Comparison of ENCODE assay signal across 25 cellular contexts in the genomic region with DNA sequence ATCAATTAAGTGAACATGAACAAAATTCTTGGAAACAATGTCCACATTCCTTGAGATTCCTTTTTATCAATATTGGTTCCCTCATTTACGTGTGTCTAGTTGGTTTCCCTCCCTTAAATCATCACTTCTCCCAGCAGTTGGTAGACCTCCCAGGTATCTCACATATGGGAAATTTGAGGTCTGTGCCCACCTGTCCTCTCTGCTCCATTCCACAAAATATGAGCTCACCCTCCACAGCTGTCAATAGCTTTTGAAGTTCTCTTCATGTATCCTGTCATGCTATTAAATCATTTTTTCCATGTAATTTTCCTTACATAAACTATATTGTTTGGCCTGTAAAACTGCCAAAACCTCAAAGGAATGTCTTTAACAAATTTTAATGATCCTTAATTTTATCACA.
A peak's percentile ranks its signal among the peaks of the same experiment; 100 is the strongest.
DNase-seq lines count a peak whose midpoint lies in the region; ATAC-seq, FAIRE-seq and TF ChIP-seq lines count a peak whose summit lies in the region.
"Had no signal": no experiment of that assay in that cellular context is flagged by ENCODE, and none has a peak within 500 bp of the region (broad histone marks: within the 10 kb centered on the region; RNA-seq: fewer than 3 reads in every experiment).

No MANE protein-coding gene starts in this region.

- H3K4me3 ChIP-seq in SJCRH30 = no peak overlapping the region
- H3K4me3 ChIP-seq: A549; BLaER1 treated with 17β-estradiol and CSF1 and Interleukin-3, amounts not matched to agents 10 nM and 100 nM; GM12878; GM23248 had no signal

- in situ Hi-C loops in KBM-7 (cut with MboI; ENCODE audit: low pct_unique_long_range_greater_than_20kb, low sequenced_read_pairs) = no loop called here

- peak overlapping the region; percentile 78 for H3K27ac ChIP-seq in SJCRH30
- H3K27ac ChIP-seq: A549; BLaER1 treated with 17β-estradiol and CSF1 and Interleukin-3, amounts not matched to agents 10 nM and 100 nM; GM23248 had no signal

- no peak for ATAC-seq in HG02852 (IDR thresholded peaks at IDR 0.05; ENCODE audit: unreplicated experiment)
- ATAC-seq: A549, GM12878, HCT116 had no signal

- no peaks in the 10 kb centered on the region for H3K27me3 ChIP-seq in SJCRH30
- H3K27me3 ChIP-seq: BE2C; BLaER1 treated with 17β-estradiol and CSF1 and Interleukin-3, amounts not matched to agents 10 nM and 100 nM had no signal

- H3K9me3 ChIP-seq in SJCRH30 (replicated peaks) = 0 out of 2 replicates have a peak, but pooled peaks cover 3% of the 10 kb centered on the region
- H3K9me3 ChIP-seq: A549; BE2C; BLaER1 treated with 17β-estradiol and CSF1 and Interleukin-3, amounts not matched to agents 10 nM and 100 nM had no signal

- peaks cover 51% of the 10 kb centered on the region for H3K4me1 ChIP-seq in SJCRH30
- H3K4me1 ChIP-seq: A549; BE2C; BLaER1 treated with 17β-estradiol and CSF1 and Interleukin-3, amounts not matched to agents 10 nM and 100 nM had no signal

- peak; percentile 7 for DNase-seq in NCI-H1105 treated with DMSO at 0.1 percent for 48 hours (lab: John Stamatoyannopoulos, UW)
- DNase-seq in NCI-H1105 (lab: John Stamatoyannopoulos, UW) = no peak
- no peak for DNase-seq in H54 (ENCODE audit: insufficient read length, low spot score)
- DNase-seq in SJCRH30 = peak; percentile 76 to 78
- peak; percentile 26 for DNase-seq in myocyte (ENCODE audit: low read depth)
- no peak for DNase-seq in KBM-7
- DNase-seq: 8988T; ACHN; AML-193; BE2C; CD4-positive, alpha-beta T cell; CD8-positive, alpha-beta memory T cell; DMS153; DND-41; GDM1; GM23248; H9 had no signal

- peak; percentile 55 for FAIRE-seq in H54 (lab: Jason Lieb, UNC)
- FAIRE-seq: A549, D721Med, GM12878, GM19239, H1 had no signal

- no peaks in the 10 kb centered on the region for H3K36me3 ChIP-seq in SJCRH30
- H3K36me3 ChIP-seq: BE2C; BLaER1 treated with 17β-estradiol and CSF1 and Interleukin-3, amounts not matched to agents 10 nM and 100 nM had no signal

- no peak for TF ChIP-seq POLR2A in H54 (IDR thresholded peaks at IDR 0.05; ENCODE audit: low read depth, low read length)

Comparison
In these comparisons a context has a peak if more than half of its experiments do, and no peak if none do; other contexts are left out.
1. DNase-seq: peak in NCI-H1105 treated with DMSO at 0.1 percent for 48 hours (single experiment), SJCRH30 (2 of 2) and myocyte (single experiment); none in NCI-H1105 (single experiment), H54 (single experiment) and KBM-7 (single experiment).